Comparison of ENCODE assay signal across 9 cellular contexts in the genomic region with DNA sequence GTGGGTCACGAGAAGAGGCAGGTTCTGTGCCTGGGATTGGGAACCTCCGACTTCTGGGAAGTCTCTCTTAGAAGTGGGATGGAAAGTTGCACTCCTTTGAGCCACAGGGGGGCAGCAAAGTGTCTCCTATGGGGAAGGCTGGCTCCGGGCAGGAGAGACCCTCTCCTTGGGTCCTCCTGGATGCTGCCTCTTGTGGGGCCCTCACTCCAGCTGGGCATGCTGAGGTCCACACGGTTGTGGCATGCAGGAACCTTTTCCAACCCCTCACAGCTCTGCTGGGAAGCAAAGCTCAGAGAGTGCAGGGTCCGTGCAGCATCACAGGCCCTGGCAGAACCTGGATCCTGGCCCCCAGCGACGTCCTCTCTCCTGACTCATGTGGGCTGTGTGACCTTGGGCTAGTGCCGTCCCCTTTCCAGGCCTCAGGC. TPM values are rescaled to one million over a fixed set of nuclear protein-coding genes. Genes with fewer than 3 reads are reported as not detected.
DNase-seq lines count a peak whose midpoint lies in the region; ATAC-seq, FAIRE-seq and TF ChIP-seq lines count a peak whose summit lies in the region.
"Had no signal": no experiment of that assay in that cellular context is flagged by ENCODE, and none has a peak within 500 bp of the region (broad histone marks: within the 10 kb centered on the region; RNA-seq: fewer than 3 reads in every experiment).

No MANE protein-coding gene starts in this region.

- H3K27ac ChIP-seq in GM23248, result no peak overlapping the region
- no peak overlapping the region for H3K27ac ChIP-seq in OCI-LY1 (ENCODE audit: low read depth, low read length, poor library complexity, severe bottlenecking)
- no peak overlapping the region for H3K27ac ChIP-seq in pancreas

- H3K4me1 ChIP-seq in GM23248 (ENCODE audit: insufficient read depth) (no peaks in the 10 kb centered on the region), OCI-LY1 (ENCODE audit: insufficient read depth, low read length, severe bottlenecking) (no peaks in the 10 kb centered on the region), pancreas (peaks cover 0 to 11% (median 8%) of the 10 kb centered on the region in 3 donors)

- no peak for FAIRE-seq in pancreas (lab: Jason Lieb, UNC)

- no peaks in the 10 kb centered on the region for H4K20me1 ChIP-seq in GM23248 (ENCODE audit: insufficient read depth)
- no peaks in the 10 kb centered on the region for H4K20me1 ChIP-seq in OCI-LY1 (ENCODE audit: insufficient read depth, low read length)

- H3K9ac ChIP-seq in GM23248 (no peak overlapping the region), OCI-LY1 (ENCODE audit: low read length) (no peak overlapping the region)

- H3K36me3 ChIP-seq in GM23248 (ENCODE audit: low read depth) (no peaks in the 10 kb centered on the region), OCI-LY1 (ENCODE audit: insufficient read depth, low read length) (no peaks in the 10 kb centered on the region), pancreas (no peaks in the 10 kb centered on the region)

- H3K9me3 ChIP-seq in GM23248 (ENCODE audit: low read depth) (no peaks in the 10 kb centered on the region), OCI-LY1 (ENCODE audit: low read length) (no peaks in the 10 kb centered on the region), pancreas (no peaks in the 10 kb centered on the region)

- H3K79me2 ChIP-seq in GM23248 (ENCODE audit: insufficient read depth) (no peaks in the 10 kb centered on the region), OCI-LY1 (ENCODE audit: insufficient read depth, low read length) (no peaks in the 10 kb centered on the region)

- no peak overlapping the region for H3K4me2 ChIP-seq in GM23248 (ENCODE audit: unreplicated experiment)
- no peak overlapping the region for H3K4me2 ChIP-seq in OCI-LY1 (ENCODE audit: low read length)

- intact Hi-C loops in pancreas (cut with DNase I), result no loop called here

- in situ Hi-C loops in GM23248 (cut with MboI), result no loop called here

- H3K4me3 ChIP-seq in AG10803 (ENCODE audit: low read length) (no peak overlapping the region), GM23248 (no peak overlapping the region), OCI-LY1 (ENCODE audit: low read depth, low read length, poor library complexity, severe bottlenecking) (no peak overlapping the region), epithelial cell of esophagus (ENCODE audit: low read length) (no peak overlapping the region), pancreas (no peak overlapping the region)

- DNase-seq in AG10803 (ENCODE audit: low read depth) (peak; percentile 21), GM23248 (peak; percentile 54), epithelial cell of esophagus (ENCODE audit: low read depth) (peak; percentile 43), pancreas (peak in 4 of 6 donors; percentile 27 to 72 (median 56))
- no peak for DNase-seq in activated CD4-positive, CD25-positive, alpha-beta regulatory T cell (lab: John Stamatoyannopoulos, UW)

- 16 to 24% methylated on average over 8 of the region's 8 CpGs for WGBS in GM23248 (ENCODE audit: low coverage in 1 of 2, low lambda C conversion rate in 2 of 2, missing lambda C conversion rate in 2 of 2), 2 experiments
- WGBS in pancreas, 2 donors, result 15 to 16% methylated on average over 8 of the region's 8 CpGs

- TF ChIP-seq CTCF in AG10803 (conservative IDR thresholded peaks at IDR 0.05; ENCODE audit: low read length) (peak; percentile 66), OCI-LY1 (IDR thresholded peaks at IDR 0.05; ENCODE audit: low read length) (peak; percentile 83), epithelial cell of esophagus (IDR thresholded peaks at IDR 0.05; ENCODE audit: insufficient read depth, low read depth, low read length, missing control alignments) (peak; percentile 69), pancreas (IDR thresholded peaks at IDR 0.05) (peak in 3 of 4 donors; percentile 41 to 58 (median 45))

- ATAC-seq in pancreas (peak; percentile 64 to 75 (median 72)), HG03196 (IDR thresholded peaks at IDR 0.05; ENCODE audit: unreplicated experiment) (no peak), HG02763 (IDR thresholded peaks at IDR 0.05; ENCODE audit: unreplicated experiment) (no peak)

- H3K27me3 ChIP-seq in GM23248 (replicated peaks; ENCODE audit: insufficient read depth) (peaks cover 21% of the 10 kb centered on the region; the same call in 1 of the 2 replicates), OCI-LY1 (ENCODE audit: insufficient read depth, low read length) (peaks cover 17% of the 10 kb centered on the region; the same call in 1 of the 2 replicates), pancreas (no peaks in the 10 kb centered on the region)

- no peaks in the 10 kb centered on the region for H3F3A ChIP-seq in GM23248 (ENCODE audit: insufficient read depth)
- H3F3A ChIP-seq in OCI-LY1 (ENCODE audit: insufficient read depth, low read length), result no peaks in the 10 kb centered on the region

- H2AFZ ChIP-seq in GM23248, result no peak overlapping the region
- no peak overlapping the region for H2AFZ ChIP-seq in OCI-LY1 (ENCODE audit: low read length)

- H3K9me2 ChIP-seq in GM23248 (ENCODE audit: insufficient read depth) (no peaks in the 10 kb centered on the region), OCI-LY1 (ENCODE audit: low read depth, low read length) (no peaks in the 10 kb centered on the region)

RNA-seq across cellular contexts. Expression of a gene that starts 17.4 kb away (rescaled TPM):
- total RNA-seq in GM23248 (2014; rRNA removed; shearing (Covaris generic)), result 5.1 and 6.3 TPM in 2 replicates
- polyA plus RNA-seq in GM23248 (2016; fragmentation: Nextera tagmentation; extraction: Ambion mirVana) (13.4 and 14.6 TPM in 2 replicates), pancreas (10 to 100 TPM; 10.4 to 14.2 TPM)
- total RNA-seq in pancreas, result 10 to 100 TPM in 2 of 6 donors, 1 to 10 TPM in 4; 5.4 to 13.2 (median 8.3) TPM

RNA-seq across cellular contexts. Expression of a gene that starts 32.1 kb away (rescaled TPM):
- total RNA-seq in GM23248 (2014; rRNA removed; shearing (Covaris generic)), result not detected in 2 replicates
- polyA plus RNA-seq in GM23248 (2016; fragmentation: Nextera tagmentation; extraction: Ambion mirVana), result not detected in 2 replicates
- not detected for total RNA-seq in pancreas
- polyA plus RNA-seq in pancreas, result not detected
- polyA plus RNA-seq: esophagus had no signal

RNA-seq across cellular contexts. Expression of a gene that starts 35.9 kb away (rescaled TPM):
- total RNA-seq in GM23248 (2014; rRNA removed; shearing (Covaris generic)), result not detected in 2 replicates
- polyA plus RNA-seq in GM23248 (2016; fragmentation: Nextera tagmentation; extraction: Ambion mirVana) (not detected in 2 replicates), pancreas (under 1 TPM; 0.21 to 0.30 TPM)
- 1 to 10 TPM in 2 of 6 donors, under 1 TPM in 2, not detected in 2; 0.14 to 3.4 (median 1.8) TPM for total RNA-seq in pancreas

Comparison
In these comparisons a context has a peak if more than half of its experiments do, and no peak if none do; other contexts are left out.
1. DNase-seq: peak in AG10803 (single experiment), GM23248 (single experiment), epithelial cell of esophagus (single experiment) and pancreas (4 of 6); none in activated CD4-positive, CD25-positive, alpha-beta regulatory T cell (0 of 4).
2. ATAC-seq: peak in pancreas (4 of 4); none in HG03196 (single experiment) and HG02763 (single experiment).
3. Peak in every context shown above with its lines, with median percentiles within 50 percentile points of each other: CTCF ChIP-seq.